In genomic region chr4:41587286-41587685, GRCh38 we compare ENCODE assay signal across 25 cellular contexts. TPM values are rescaled to one million over a fixed set of nuclear protein-coding genes. Genes with fewer than 3 reads are reported as not detected.
DNase-seq lines count a peak whose midpoint lies in the region; TF ChIP-seq lines count a peak whose summit lies in the region.
"Had no signal": no experiment of that assay in that cellular context is flagged by ENCODE, and none has a peak within 500 bp of the region (broad histone marks: within the 10 kb centered on the region; RNA-seq: fewer than 3 reads in every experiment).

No MANE protein-coding gene starts in this region.

- WGBS in neuronal stem cell (ENCODE audit: extremely low coverage in 2 of 2, insufficient read length in 2 of 2, insufficient replicate concordance in 1 of 2), 2 donors: no CpG with 5 or more reads among the region's 3 CpGs

- H3K36me3 Mint-ChIP-seq in HFFc6 (ENCODE audit: low read depth) (peaks cover 22% of the 10 kb centered on the region; the same call in 1 of the 2 replicates), nephron (ENCODE audit: low read depth) (peaks cover 15% of the 10 kb centered on the region)
- H3K36me3 Mint-ChIP-seq: CD8-positive, alpha-beta T cell had no signal

- H3K4me1 Mint-ChIP-seq in HFFc6 (ENCODE audit: low read depth): peaks cover 56% of the 10 kb centered on the region; the same call in 1 of the 2 replicates
- peaks cover 21% of the 10 kb centered on the region for H3K4me1 Mint-ChIP-seq in nephron

- H2AK5ac ChIP-seq in neuronal stem cell (ENCODE audit: low read depth, low read length): no peak overlapping the region

- H4K8ac ChIP-seq in neuronal stem cell (ENCODE audit: low read depth, low read length): no peak overlapping the region

- H3K4me3 Mint-ChIP-seq in HFFc6: peak overlapping the region; percentile 40; the same call in 1 of the 2 replicates
- no peak overlapping the region for H3K4me3 Mint-ChIP-seq in nephron
- H3K4me3 Mint-ChIP-seq: CD4-positive, alpha-beta T cell; CD8-positive, alpha-beta T cell had no signal

- H2BK15ac ChIP-seq in neuronal stem cell (ENCODE audit: low read length): no peak overlapping the region

- DNase-seq in HFFc6 (no peak), neuronal stem cell (ENCODE audit: low spot score) (no peak), NCI-H69 (lab: John Stamatoyannopoulos, UW) (no peak), COLO829 (ENCODE audit: low spot score) (no peak), UCSD-AML1 (lab: John Stamatoyannopoulos, UW; ENCODE audit: unreplicated experiment) (no peak), SW 1271 (lab: John Stamatoyannopoulos, UW) (no peak)
- DNase-seq: 8988T; ACHN; BE2C; C1 segment of cervical spinal cord; CD4-positive, alpha-beta T cell; CD8-positive, alpha-beta T cell; COR-L47; DMS 273 treated with DMSO at 0.1 percent for 48 hours; DMS153; DMS53; DMS79; DND-41; EL; GDM1 had no signal

- no peak overlapping the region for H2BK5ac ChIP-seq in neuronal stem cell (ENCODE audit: low read length)

- H3K27me3 Mint-ChIP-seq in HFFc6 (ENCODE audit: insufficient read depth) (peaks cover 14% of the 10 kb centered on the region; the same call in 1 of the 2 replicates), nephron (ENCODE audit: low read depth) (peaks cover 3% of the 10 kb centered on the region)
- H3K27me3 Mint-ChIP-seq: CD4-positive, alpha-beta T cell had no signal

- no peak overlapping the region for H2AFZ ChIP-seq in neuronal stem cell (ENCODE audit: low read length)

- no peaks in the 10 kb centered on the region for H3K36me3 ChIP-seq in neuronal stem cell (replicated peaks in 1 of 2; ENCODE audit: control insufficient read depth in 2 of 2, insufficient read depth in 2 of 2, low read length in 2 of 2)
- H3K36me3 ChIP-seq: BLaER1 had no signal

- H3K27ac ChIP-seq in C4-2B (peak overlapping the region; percentile 36; the same call in 1 of the 2 replicates), neuronal stem cell (replicated peaks; ENCODE audit: low read length) (no peak overlapping the region)
- H3K27ac ChIP-seq: BLaER1 had no signal

- H3K4me3 ChIP-seq in neuronal stem cell (ENCODE audit: low read length in 2 of 2): no peak overlapping the region
- H3K4me3 ChIP-seq: BLaER1, GM12878 had no signal

- peaks cover 15% of the 10 kb centered on the region for H3K9me3 Mint-ChIP-seq in HFFc6
- H3K9me3 Mint-ChIP-seq in nephron: peaks cover 13% of the 10 kb centered on the region

- no peak overlapping the region for H2BK120ac ChIP-seq in neuronal stem cell (ENCODE audit: low read depth, low read length)

- H3K79me1 ChIP-seq in neuronal stem cell (ENCODE audit: low read depth, low read length): no peaks in the 10 kb centered on the region

- H3K18ac ChIP-seq in neuronal stem cell (ENCODE audit: low read length): no peak overlapping the region

- H3K9ac ChIP-seq in neuronal stem cell (ENCODE audit: low read depth, low read length, poor library complexity): no peak overlapping the region
- H3K9ac ChIP-seq: BLaER1 had no signal

- no peak overlapping the region for H2BK12ac ChIP-seq in neuronal stem cell (ENCODE audit: low read length)

- H3K4ac ChIP-seq in neuronal stem cell (ENCODE audit: low read length): no peak overlapping the region

- H3K9me3 ChIP-seq in neuronal stem cell (replicated peaks in 1 of 2; ENCODE audit: control insufficient read depth in 2 of 2, insufficient read depth in 1 of 2, low read depth in 1 of 2, low read length in 2 of 2): peaks cover 0 to 10% of the 10 kb centered on the region in 2 donors
- H3K9me3 ChIP-seq: BE2C had no signal

- H3K27ac Mint-ChIP-seq in HFFc6 (peak overlapping the region; percentile 36; the same call in 1 of the 2 replicates), nephron (peak overlapping the region; percentile 2 to 69 (median 3))
- H3K27ac Mint-ChIP-seq: CD4-positive, alpha-beta T cell; CD8-positive, alpha-beta T cell had no signal

- H3K27me3 ChIP-seq in neuronal stem cell (ENCODE audit: control insufficient read depth in 3 of 3, insufficient read depth in 3 of 3, low read depth in 1 of 3, low read length in 3 of 3): no peaks in the 10 kb centered on the region
- H3K27me3 ChIP-seq: BE2C, BLaER1 had no signal

- TF ChIP-seq CTCF in C4-2B (conservative IDR thresholded peaks at IDR 0.05) (no peak), HFFc6 (IDR thresholded peaks at IDR 0.05) (no peak), nephron (IDR thresholded peaks at IDR 0.05; ENCODE audit: unreplicated experiment in 3 of 3) (no peak)

- H3K23ac ChIP-seq in neuronal stem cell (ENCODE audit: low read depth, low read length, poor library complexity): no peak overlapping the region

- no peak overlapping the region for H4K91ac ChIP-seq in neuronal stem cell (ENCODE audit: low read depth, low read length, poor library complexity)

- peak overlapping the region; percentile 26 for H3K14ac ChIP-seq in neuronal stem cell (ENCODE audit: low read length)

- peaks cover 3 to 5% of the 10 kb centered on the region in 2 donors for H3K4me1 ChIP-seq in neuronal stem cell (ENCODE audit: control insufficient read depth in 2 of 2, insufficient read depth in 1 of 2, low read depth in 1 of 2, low read length in 2 of 2)

- H3K4me2 ChIP-seq in neuronal stem cell (ENCODE audit: insufficient read depth, low read length, poor library complexity, severe bottlenecking): no peak overlapping the region
- H3K4me2 ChIP-seq: BLaER1 had no signal

RNA-seq across cellular contexts. Expression of gene LIMCH1, which starts 49.3 kb away (rescaled TPM):
- 100 to 1,000 TPM in 4 of 6 experiments, 10 to 100 TPM in 2; 14.4 to 236 (median 205) TPM for total RNA-seq in HFFc6 (2021; fragmentation: NEBNext Ultra II Directional; extraction: Animal tissue kit (Norgen Biotek cat#: 25700))
- 10.0 TPM for polyA plus RNA-seq in neuronal stem cell (2013, experiment 1 of 2)
- 9.6 TPM for polyA plus RNA-seq in neuronal stem cell (2013, experiment 2 of 2)
- total RNA-seq: CD4-positive, alpha-beta T cell; CD8-positive, alpha-beta T cell; G401 had no signal
